Comparison of ENCODE assay signal across 1 cellular context in genomic region chr6:111657146-111657545, GRCh38.
TF ChIP-seq lines count a peak whose summit lies in the region.

No MANE protein-coding gene starts in this region.

TF ChIP-seq in Ishikawa, 13 proteins besides CTCF, POLR2A, EP300 and RAD21 (continued from another document):
- no peak for TF ChIP-seq REST (IDR thresholded peaks at IDR 0.05; ENCODE audit: low read depth)
TF ChIP-seq in Ishikawa: peak in this region for 1.
